ENCODE assay signal across 1 cellular context in the genomic region with DNA sequence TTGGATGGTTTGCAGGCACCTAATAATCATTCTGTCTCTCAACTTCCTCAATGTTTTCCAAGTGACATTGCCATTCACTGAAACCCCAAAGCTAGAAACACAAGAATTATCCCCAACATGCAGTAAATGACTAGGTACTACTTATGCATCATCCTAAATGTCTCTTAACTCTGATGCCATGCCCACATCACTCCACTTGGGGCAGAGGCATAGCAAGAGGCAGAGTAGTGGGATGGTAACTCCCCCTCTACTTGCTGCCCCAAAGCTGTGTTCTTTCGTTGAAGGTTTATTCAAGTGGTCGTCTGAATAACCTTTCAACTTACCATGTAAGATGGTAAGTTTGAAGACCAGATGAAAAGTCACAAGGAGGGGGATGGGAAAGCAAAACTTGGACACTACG.
TF ChIP-seq lines count a peak whose summit lies in the region.

No MANE protein-coding gene starts in this region.

TF ChIP-seq in GM12878, 131 proteins besides CTCF, POLR2A, EP300 and RAD21 (continued from another document):
- TF ChIP-seq, protein P1, sequence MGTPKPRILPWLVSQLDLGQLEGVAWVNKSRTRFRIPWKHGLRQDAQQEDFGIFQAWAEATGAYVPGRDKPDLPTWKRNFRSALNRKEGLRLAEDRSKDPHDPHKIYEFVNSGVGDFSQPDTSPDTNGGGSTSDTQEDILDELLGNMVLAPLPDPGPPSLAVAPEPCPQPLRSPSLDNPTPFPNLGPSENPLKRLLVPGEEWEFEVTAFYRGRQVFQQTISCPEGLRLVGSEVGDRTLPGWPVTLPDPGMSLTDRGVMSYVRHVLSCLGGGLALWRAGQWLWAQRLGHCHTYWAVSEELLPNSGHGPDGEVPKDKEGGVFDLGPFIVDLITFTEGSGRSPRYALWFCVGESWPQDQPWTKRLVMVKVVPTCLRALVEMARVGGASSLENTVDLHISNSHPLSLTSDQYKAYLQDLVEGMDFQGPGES (IDR thresholded peaks at IDR 0.05), result no peak
- TF ChIP-seq POLR2AphosphoS2 (IDR thresholded peaks at IDR 0.05; ENCODE audit: low read depth, low read length), result no peak
